In the genomic region with DNA sequence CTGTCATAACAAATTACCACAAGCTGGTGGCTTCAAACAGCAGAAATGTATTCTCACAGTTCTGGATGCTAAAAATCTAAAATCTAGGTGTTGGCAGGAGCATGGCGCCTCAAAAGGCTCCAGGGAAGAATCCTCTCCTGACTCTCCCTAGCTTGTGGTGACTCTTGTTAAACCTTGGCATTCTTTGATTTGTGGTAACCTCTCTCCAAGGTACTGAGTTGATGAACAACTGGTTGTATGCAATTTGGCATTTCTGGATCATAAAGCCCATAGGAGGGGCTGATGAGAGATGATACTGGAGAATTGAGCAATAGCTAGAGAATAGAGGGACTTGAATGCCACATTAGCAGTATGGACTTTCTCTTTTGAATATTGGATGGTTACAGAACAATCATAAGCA, we compare ENCODE assay signal across 1 cellular context.
TF ChIP-seq lines count a peak whose summit lies in the region.

No MANE protein-coding gene starts in this region.

TF ChIP-seq in WTC11, 78 proteins besides CTCF, POLR2A, EP300 and RAD21 (continued from another document):
- TF ChIP-seq, protein P1, sequence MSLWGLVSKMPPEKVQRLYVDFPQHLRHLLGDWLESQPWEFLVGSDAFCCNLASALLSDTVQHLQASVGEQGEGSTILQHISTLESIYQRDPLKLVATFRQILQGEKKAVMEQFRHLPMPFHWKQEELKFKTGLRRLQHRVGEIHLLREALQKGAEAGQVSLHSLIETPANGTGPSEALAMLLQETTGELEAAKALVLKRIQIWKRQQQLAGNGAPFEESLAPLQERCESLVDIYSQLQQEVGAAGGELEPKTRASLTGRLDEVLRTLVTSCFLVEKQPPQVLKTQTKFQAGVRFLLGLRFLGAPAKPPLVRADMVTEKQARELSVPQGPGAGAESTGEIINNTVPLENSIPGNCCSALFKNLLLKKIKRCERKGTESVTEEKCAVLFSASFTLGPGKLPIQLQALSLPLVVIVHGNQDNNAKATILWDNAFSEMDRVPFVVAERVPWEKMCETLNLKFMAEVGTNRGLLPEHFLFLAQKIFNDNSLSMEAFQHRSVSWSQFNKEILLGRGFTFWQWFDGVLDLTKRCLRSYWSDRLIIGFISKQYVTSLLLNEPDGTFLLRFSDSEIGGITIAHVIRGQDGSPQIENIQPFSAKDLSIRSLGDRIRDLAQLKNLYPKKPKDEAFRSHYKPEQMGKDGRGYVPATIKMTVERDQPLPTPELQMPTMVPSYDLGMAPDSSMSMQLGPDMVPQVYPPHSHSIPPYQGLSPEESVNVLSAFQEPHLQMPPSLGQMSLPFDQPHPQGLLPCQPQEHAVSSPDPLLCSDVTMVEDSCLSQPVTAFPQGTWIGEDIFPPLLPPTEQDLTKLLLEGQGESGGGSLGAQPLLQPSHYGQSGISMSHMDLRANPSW (CRISPR knock-in tag; conservative IDR thresholded peaks at IDR 0.05; ENCODE audit: low read depth), result no peak
- TF ChIP-seq, protein P2, sequence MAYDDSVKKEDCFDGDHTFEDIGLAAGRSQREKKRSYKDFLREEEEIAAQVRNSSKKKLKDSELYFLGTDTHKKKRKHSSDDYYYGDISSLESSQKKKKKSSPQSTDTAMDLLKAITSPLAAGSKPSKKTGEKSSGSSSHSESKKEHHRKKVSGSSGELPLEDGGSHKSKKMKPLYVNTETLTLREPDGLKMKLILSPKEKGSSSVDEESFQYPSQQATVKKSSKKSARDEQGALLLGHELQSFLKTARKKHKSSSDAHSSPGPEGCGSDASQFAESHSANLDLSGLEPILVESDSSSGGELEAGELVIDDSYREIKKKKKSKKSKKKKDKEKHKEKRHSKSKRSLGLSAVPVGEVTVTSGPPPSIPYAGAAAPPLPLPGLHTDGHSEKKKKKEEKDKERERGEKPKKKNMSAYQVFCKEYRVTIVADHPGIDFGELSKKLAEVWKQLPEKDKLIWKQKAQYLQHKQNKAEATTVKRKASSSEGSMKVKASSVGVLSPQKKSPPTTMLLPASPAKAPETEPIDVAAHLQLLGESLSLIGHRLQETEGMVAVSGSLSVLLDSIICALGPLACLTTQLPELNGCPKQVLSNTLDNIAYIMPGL (CRISPR knock-in tag; IDR thresholded peaks at IDR 0.05), result no peak
- TF ChIP-seq, protein P3, sequence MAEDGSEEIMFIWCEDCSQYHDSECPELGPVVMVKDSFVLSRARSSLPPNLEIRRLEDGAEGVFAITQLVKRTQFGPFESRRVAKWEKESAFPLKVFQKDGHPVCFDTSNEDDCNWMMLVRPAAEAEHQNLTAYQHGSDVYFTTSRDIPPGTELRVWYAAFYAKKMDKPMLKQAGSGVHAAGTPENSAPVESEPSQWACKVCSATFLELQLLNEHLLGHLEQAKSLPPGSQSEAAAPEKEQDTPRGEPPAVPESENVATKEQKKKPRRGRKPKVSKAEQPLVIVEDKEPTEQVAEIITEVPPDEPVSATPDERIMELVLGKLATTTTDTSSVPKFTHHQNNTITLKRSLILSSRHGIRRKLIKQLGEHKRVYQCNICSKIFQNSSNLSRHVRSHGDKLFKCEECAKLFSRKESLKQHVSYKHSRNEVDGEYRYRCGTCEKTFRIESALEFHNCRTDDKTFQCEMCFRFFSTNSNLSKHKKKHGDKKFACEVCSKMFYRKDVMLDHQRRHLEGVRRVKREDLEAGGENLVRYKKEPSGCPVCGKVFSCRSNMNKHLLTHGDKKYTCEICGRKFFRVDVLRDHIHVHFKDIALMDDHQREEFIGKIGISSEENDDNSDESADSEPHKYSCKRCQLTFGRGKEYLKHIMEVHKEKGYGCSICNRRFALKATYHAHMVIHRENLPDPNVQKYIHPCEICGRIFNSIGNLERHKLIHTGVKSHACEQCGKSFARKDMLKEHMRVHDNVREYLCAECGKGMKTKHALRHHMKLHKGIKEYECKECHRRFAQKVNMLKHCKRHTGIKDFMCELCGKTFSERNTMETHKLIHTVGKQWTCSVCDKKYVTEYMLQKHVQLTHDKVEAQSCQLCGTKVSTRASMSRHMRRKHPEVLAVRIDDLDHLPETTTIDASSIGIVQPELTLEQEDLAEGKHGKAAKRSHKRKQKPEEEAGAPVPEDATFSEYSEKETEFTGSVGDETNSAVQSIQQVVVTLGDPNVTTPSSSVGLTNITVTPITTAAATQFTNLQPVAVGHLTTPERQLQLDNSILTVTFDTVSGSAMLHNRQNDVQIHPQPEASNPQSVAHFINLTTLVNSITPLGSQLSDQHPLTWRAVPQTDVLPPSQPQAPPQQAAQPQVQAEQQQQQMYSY (CRISPR knock-in tag; IDR thresholded peaks at IDR 0.05), result no peak
- TF ChIP-seq ESRRA (CRISPR knock-in tag; IDR thresholded peaks at IDR 0.05; ENCODE audit: borderline replicate concordance), result no peak
